ENCODE assay signal across 29 cellular contexts in the genomic region with DNA sequence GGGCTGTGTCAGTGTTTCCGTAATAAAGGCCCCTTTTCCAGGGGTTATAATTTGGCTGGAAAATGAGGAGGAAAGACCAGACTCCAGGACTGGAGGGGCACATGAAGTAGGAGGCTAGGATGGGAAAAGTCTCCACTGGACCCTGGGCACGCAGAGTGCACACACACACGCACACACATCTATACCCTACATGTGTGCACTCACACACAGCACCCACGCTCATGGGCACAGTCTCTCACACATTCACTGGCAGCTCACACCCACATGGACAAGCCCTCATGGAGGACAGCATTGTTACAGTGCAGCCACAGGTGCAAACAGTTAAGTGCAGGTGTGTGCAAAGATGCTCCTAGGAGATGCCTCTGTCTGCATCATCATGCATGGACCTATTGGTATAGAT. TPM values are rescaled to one million over a fixed set of nuclear protein-coding genes. Genes with fewer than 3 reads are reported as not detected.
"Had no signal": no experiment of that assay in that cellular context is flagged by ENCODE, and none has a peak within 500 bp of the region (broad histone marks: within the 10 kb centered on the region; RNA-seq: fewer than 3 reads in every experiment).

No MANE protein-coding gene starts in this region.

- H3K9me3 Mint-ChIP-seq: activated B cell treated with CpG ODN at 0.5 μM for 24 hours; endodermal cell; mesothelial cell of epicardium; natural killer cell treated with Interleukin-12 subunit alpha and Interleukin-12 subunit beta and Interleukin-15 and Interleukin-18, amount 100 ng/mL, for 72 hours; T-cell had no signal

- H3K27ac ChIP-seq: coronary artery, esophagus squamous epithelium, gastrocnemius medialis, heart left ventricle, thyroid gland, upper lobe of right lung had no signal

- H3K36me3 ChIP-seq: esophagus squamous epithelium, gastrocnemius medialis, heart left ventricle, thyroid gland, upper lobe of right lung had no signal

- H3K27me3 Mint-ChIP-seq: activated B cell treated with CpG ODN at 0.5 μM for 24 hours; natural killer cell treated with Interleukin-12 subunit alpha and Interleukin-12 subunit beta and Interleukin-15 and Interleukin-18, amount 100 ng/mL, for 72 hours; T-cell had no signal

- H3K4me3 ChIP-seq: coronary artery, esophagus squamous epithelium, gastrocnemius medialis, heart left ventricle, thyroid gland, upper lobe of right lung had no signal

- H3K4me1 ChIP-seq: esophagus squamous epithelium, gastrocnemius medialis, heart left ventricle, thyroid gland, upper lobe of right lung had no signal

- FAIRE-seq: islet of Langerhans had no signal

- ATAC-seq: gastrocnemius medialis; heart left ventricle; left ventricle myocardium superior; natural killer cell treated with Interleukin-12 subunit alpha and Interleukin-12 subunit beta and Interleukin-15 and Interleukin-18, amount 100 ng/mL, for 72 hours; SK-N-SH treated with all-trans-retinoic acid at 6 μM for 48 hours; T-cell; upper lobe of right lung had no signal

- H3K4me3 Mint-ChIP-seq: activated B cell treated with CpG ODN at 0.5 μM for 24 hours; endodermal cell; mesothelial cell of epicardium; natural killer cell treated with Interleukin-12 subunit alpha and Interleukin-12 subunit beta and Interleukin-15 and Interleukin-18, amount 100 ng/mL, for 72 hours; T-cell had no signal

- H3K9me3 ChIP-seq: esophagus squamous epithelium, gastrocnemius medialis, heart left ventricle, thyroid gland, upper lobe of right lung had no signal

- H3K36me3 Mint-ChIP-seq: mesothelial cell of epicardium had no signal

- H3K27ac Mint-ChIP-seq: activated B cell treated with CpG ODN at 0.5 μM for 24 hours, endodermal cell, mesothelial cell of epicardium, progenitor cell of endocrine pancreas had no signal

- DNase-seq: activated B cell treated with CpG ODN at 0.5 μM for 24 hours; activated CD4-positive, alpha-beta T cell treated with anti-CD3 and anti-CD28 coated beads for 48 hours; activated CD8-positive, alpha-beta memory T cell treated with anti-CD3 and anti-CD28 coated beads, Interleukin-2, amount 50 U/mL, for 48 hours; activated effector memory CD4-positive, alpha-beta T cell treated with Interleukin-2 at 50 U/mL for 16 hours; activated naive CD4-positive, alpha-beta T cell treated with anti-CD3 and anti-CD28 coated beads, Interleukin-2, amount 50 U/mL, for 16 hours; activated T-cell treated with anti-CD3 and anti-CD28 coated beads, Interleukin-2, amount 50 U/mL, for 48 hours; amygdala; cerebellar nuclear complex; endodermal cell; esophagus squamous epithelium; gastrocnemius medialis; heart left ventricle; left ventricle myocardium superior; mammary epithelial cell; stimulated activated CD4-positive, alpha-beta T cell treated with anti-CD3 and anti-CD28 coated beads, Interleukin-2, amount 100 ng/mL, for 48 hours; stimulated activated CD8-positive, alpha-beta memory T cell treated with anti-CD3 and anti-CD28 coated beads, Interleukin-4, amount 100 ng/mL, for 48 hours; stimulated activated naive CD4-positive, alpha-beta T cell treated with Interleukin-2 at 50 U/mL for 16 hours; substantia nigra; T-cell; T-helper 9 cell; thyroid gland; upper lobe of right lung had no signal

RNA-seq across cellular contexts. Expression of gene RUNX3, which starts 9.0 kb away (rescaled TPM):
- total RNA-seq: osteocyte, progenitor cell of endocrine pancreas had no signal
